1 cellular context compared by ENCODE assay signal in genomic region chr20:64285579-64286427, GRCh38.
A peak's percentile ranks its signal among the peaks of the same experiment; 100 is the strongest.
TF ChIP-seq lines count a peak whose summit lies in the region.
"Not testable (repeated sequence)": the region's sequence is repeated elsewhere in the genome, so short reads cannot be mapped to it uniquely, and the experiment has no call there.

No MANE protein-coding gene starts in this region.

TF ChIP-seq in K562, 482 proteins besides CTCF, POLR2A, EP300 and RAD21 (continued from another document and continues in another):
- peak; percentile 87 for TF ChIP-seq AFF4 (CRISPR knock-in tag; IDR thresholded peaks at IDR 0.05)
- TF ChIP-seq ZNF431 (CRISPR knock-in tag; IDR thresholded peaks at IDR 0.05) = 0 out of 2 replicates have a peak, but pooled peaks have one; percentile 36
- peak; percentile 32; the same call in 1 of the 2 replicates for TF ChIP-seq ZBTB1 (CRISPR knock-in tag; IDR thresholded peaks at IDR 0.05; ENCODE audit: borderline replicate concordance, low read depth)
- 0 out of 2 replicates have a peak, but pooled peaks have one; percentile 69 for TF ChIP-seq MTA3 (IDR thresholded peaks at IDR 0.05; ENCODE audit: borderline replicate concordance)
- peak; percentile 91 for TF ChIP-seq STAG1 (CRISPR knock-in tag; IDR thresholded peaks at IDR 0.05; ENCODE audit: borderline replicate concordance)
- peak; percentile 76 for TF ChIP-seq GABPB1 (CRISPR knock-in tag; IDR thresholded peaks at IDR 0.05)
- TF ChIP-seq ZNF592 (IDR thresholded peaks at IDR 0.05) = peak; percentile 92
- TF ChIP-seq THAP12 (CRISPR knock-in tag; IDR thresholded peaks at IDR 0.05) = peak; percentile 76; the same call in 1 of the 2 replicates
- 0 out of 2 replicates have a peak, but pooled peaks have one; percentile 34 for TF ChIP-seq E2F4 (CRISPR knock-in tag; IDR thresholded peaks at IDR 0.05; ENCODE audit: low read depth)
- not testable (repeated sequence) for TF ChIP-seq ATF3 (IDR thresholded peaks at IDR 0.05)
- peak; percentile 60; the same call in 1 of the 2 replicates for TF ChIP-seq ATF3 (CRISPR knock-in tag; conservative IDR thresholded peaks at IDR 0.05)
- 0 out of 2 replicates have a peak, but pooled peaks have one; percentile 25 for TF ChIP-seq ZBTB7A (IDR thresholded peaks at IDR 0.05; ENCODE audit: borderline replicate concordance, control insufficient read depth, low read depth, low read length)
- peak; percentile 85; the same call in 1 of the 2 replicates for TF ChIP-seq LCOR (CRISPR knock-in tag; IDR thresholded peaks at IDR 0.05)
- TF ChIP-seq ZNF224 (CRISPR knock-in tag; IDR thresholded peaks at IDR 0.05) = 0 out of 2 replicates have a peak, but pooled peaks have one; percentile 47
- peak; percentile 60 for TF ChIP-seq EP400 (IDR thresholded peaks at IDR 0.05)
- TF ChIP-seq MAZ (CRISPR knock-in tag; conservative IDR thresholded peaks at IDR 0.05 in 1 of 2, IDR thresholded peaks at IDR 0.05 in 1 of 2) = peak; percentile 48 to 82
- TF ChIP-seq ZMIZ1 (IDR thresholded peaks at IDR 0.05; ENCODE audit: low read depth in 2 of 2, low read length in 2 of 2) = 0 out of 4 replicates have a peak, but pooled peaks of 1 of the 2 experiments have one; percentile 13
- TF ChIP-seq ARID1B (IDR thresholded peaks at IDR 0.05) = 0 out of 2 replicates have a peak, but pooled peaks have one; percentile 37
- peak in 1 of 2 experiments; percentile 70; a peak in 2 of 3 replicates for TF ChIP-seq CBX3 (IDR thresholded peaks at IDR 0.05; ENCODE audit: borderline replicate concordance in 1 of 2, low read length in 2 of 2)
- peak in 1 of 2 experiments; percentile 72; a peak in 1 of 4 replicates for TF ChIP-seq BCLAF1 (IDR thresholded peaks at IDR 0.05; ENCODE audit: borderline replicate concordance in 1 of 2, control insufficient read depth in 1 of 2, low read depth in 2 of 2, low read length in 1 of 2)
- peak; percentile 58; the same call in 1 of the 2 replicates for TF ChIP-seq ZNF24 (IDR thresholded peaks at IDR 0.05)
- TF ChIP-seq TFAP4 (CRISPR knock-in tag; IDR thresholded peaks at IDR 0.05; ENCODE audit: borderline replicate concordance) = peak; percentile 89
- TF ChIP-seq ZNF609 (CRISPR knock-in tag; IDR thresholded peaks at IDR 0.05; ENCODE audit: borderline replicate concordance) = peak; percentile 22; the same call in 1 of the 2 replicates
